Comparison of ENCODE assay signal across 8 cellular contexts in the genomic region with DNA sequence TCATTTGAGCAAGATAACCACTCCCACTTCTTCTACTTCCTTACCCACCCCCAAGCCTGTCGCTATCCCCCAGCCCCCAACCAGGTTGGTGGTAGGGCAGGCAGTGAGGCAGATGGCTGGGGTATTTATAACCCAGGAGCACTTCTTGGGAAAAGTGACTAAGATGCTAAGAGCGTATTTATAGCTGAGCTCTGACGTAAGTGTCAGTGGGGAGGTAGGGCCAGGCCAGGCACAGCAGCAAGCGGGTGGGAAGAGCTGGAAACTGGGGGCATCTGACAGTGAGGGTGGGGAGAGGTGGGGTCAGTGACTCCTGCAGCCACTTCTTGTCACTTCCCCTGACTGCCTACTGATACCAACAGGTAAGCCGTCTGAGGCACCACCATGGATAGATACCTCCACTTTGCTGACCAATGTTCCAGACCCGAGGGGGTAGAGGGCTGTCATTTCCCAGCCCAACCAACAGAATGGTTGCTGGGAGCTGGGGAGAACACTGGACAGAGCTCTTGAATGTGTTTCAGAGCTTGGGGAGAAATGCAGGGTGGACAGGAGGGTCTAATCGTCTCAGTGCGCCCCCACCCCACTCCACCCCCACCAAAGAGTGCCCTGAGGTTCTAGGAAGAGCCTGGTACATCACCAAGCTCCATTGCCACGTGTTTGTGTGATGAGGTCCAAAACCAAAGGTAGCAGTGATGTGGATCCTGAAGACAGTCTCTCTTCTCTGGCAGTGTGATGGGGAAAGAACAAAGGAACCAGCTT. TPM values are rescaled to one million over a fixed set of nuclear protein-coding genes. Genes with fewer than 3 reads are reported as not detected.
DNase-seq lines count a peak whose midpoint lies in the region; ATAC-seq and TF ChIP-seq lines count a peak whose summit lies in the region.

No MANE protein-coding gene starts in this region.

- H3K27me3 Mint-ChIP-seq in activated CD4-positive, alpha-beta T cell treated with anti-CD3 and anti-CD28 coated beads, Interleukin-2, amount 10 ng/mL, durations not matched to agents 24 days and 14 days, result no peaks in the 10 kb centered on the region
- no peaks in the 10 kb centered on the region for H3K27me3 Mint-ChIP-seq in stimulated activated naive CD8-positive, alpha-beta T cell treated with anti-CD3 and anti-CD28 coated beads, Interleukin-15, Interleukin-2, amounts not matched to agents 100 ng/mL and 50 ng/mL, for 24 hours

- no peaks in the 10 kb centered on the region for H3K79me2 ChIP-seq in SK-N-SH (ENCODE audit: insufficient read depth)

- peaks cover 13% of the 10 kb centered on the region for H3K4me1 Mint-ChIP-seq in activated CD4-positive, alpha-beta T cell treated with anti-CD3 and anti-CD28 coated beads, Interleukin-2, amount 10 ng/mL, durations not matched to agents 24 days and 14 days
- H3K4me1 Mint-ChIP-seq in stimulated activated naive CD8-positive, alpha-beta T cell treated with anti-CD3 and anti-CD28 coated beads, Interleukin-15, Interleukin-2, amounts not matched to agents 100 ng/mL and 50 ng/mL, for 24 hours (ENCODE audit: low read depth), result peaks cover 35% of the 10 kb centered on the region

- H3K9ac ChIP-seq in SK-N-SH, result no peak overlapping the region

- ATAC-seq in Right ventricle myocardium superior (ENCODE audit: poor library complexity), result peak; percentile 89
- ATAC-seq in GM19324 (IDR thresholded peaks at IDR 0.05; ENCODE audit: low FRiP score, unreplicated experiment), result no peak
- no peak for ATAC-seq in GM18519 (IDR thresholded peaks at IDR 0.05; ENCODE audit: low FRiP score, unreplicated experiment)

- no peak for TF ChIP-seq EP300 in SK-N-SH (IDR thresholded peaks at IDR 0.05; ENCODE audit: borderline replicate concordance in 1 of 2, low read depth in 1 of 2, low read length in 1 of 2)

- H3F3A ChIP-seq in SK-N-SH (replicated peaks; ENCODE audit: insufficient read depth), result no peaks in the 10 kb centered on the region

- 37% methylated on average over 8 of the region's 9 CpGs for WGBS in SK-N-SH (ENCODE audit: low lambda C conversion rate)

- POLR2A ChIA-PET in SK-N-SH (lab: Yijun Ruan, JAX), result interaction anchor here (1.3 kb wide), 1 partner anchor 144 kb away, joined by 3 read pairs; no protein-coding TSS in a partner anchor

- no peaks in the 10 kb centered on the region for H3K36me3 ChIP-seq in SK-N-SH (replicated peaks in 1 of 2; ENCODE audit: control insufficient read depth in 1 of 2, insufficient read depth in 2 of 2, low read length in 1 of 2)

- H4K20me1 ChIP-seq in SK-N-SH (ENCODE audit: insufficient read depth), result no peaks in the 10 kb centered on the region

- peaks cover 6 to 16% of the 10 kb centered on the region in 2 experiments; a peak in 2 of 4 replicates for H3K4me1 ChIP-seq in SK-N-SH (ENCODE audit: control insufficient read depth in 1 of 2, insufficient read depth in 2 of 2, low read depth in 1 of 2, low read length in 1 of 2)

- H3K4me2 ChIP-seq in SK-N-SH, result peak overlapping the region; percentile 3; the same call in 1 of the 2 replicates

- peak overlapping the region; percentile 36 for H3K4me3 Mint-ChIP-seq in activated CD4-positive, alpha-beta T cell treated with anti-CD3 and anti-CD28 coated beads, Interleukin-2, amount 10 ng/mL, durations not matched to agents 24 days and 14 days
- peak overlapping the region; percentile 28 for H3K4me3 Mint-ChIP-seq in stimulated activated naive CD8-positive, alpha-beta T cell treated with anti-CD3 and anti-CD28 coated beads, Interleukin-15, Interleukin-2, amounts not matched to agents 100 ng/mL and 50 ng/mL, for 24 hours

- intact Hi-C loops in activated CD4-positive, alpha-beta T cell treated with anti-CD3 and anti-CD28 coated beads, Interleukin-2, amount 10 ng/mL, durations not matched to agents 24 days and 14 days (cut with micrococcal nuclease), result no loop called here
- intact Hi-C loops in Right ventricle myocardium superior (cut with DNase I), result loop anchor here (2.0 kb wide), 1 partner anchor 144 kb away; no protein-coding TSS in a partner anchor

- H3K27me3 ChIP-seq in SK-N-SH (ENCODE audit: insufficient read depth), result no peaks in the 10 kb centered on the region

- DNase-seq in activated CD4-positive, alpha-beta T cell treated with anti-CD3 and anti-CD28 coated beads, Interleukin-2, amount 10 ng/mL, durations not matched to agents 24 days and 14 days, result no peak
- DNase-seq in activated CD4-positive, alpha-beta T cell treated with anti-CD3 and anti-CD28 coated beads, Interleukin-2, amount 50 U/mL, for 48 hours, result no peak
- DNase-seq in SK-N-SH (no peak), Right ventricle myocardium superior (no peak), GOT3 (lab: John Stamatoyannopoulos, UW) (no peak)

- H3K9me3 Mint-ChIP-seq in activated CD4-positive, alpha-beta T cell treated with anti-CD3 and anti-CD28 coated beads, Interleukin-2, amount 10 ng/mL, durations not matched to agents 24 days and 14 days, result no peaks in the 10 kb centered on the region
- H3K9me3 Mint-ChIP-seq in stimulated activated naive CD8-positive, alpha-beta T cell treated with anti-CD3 and anti-CD28 coated beads, Interleukin-15, Interleukin-2, amounts not matched to agents 100 ng/mL and 50 ng/mL, for 24 hours, result no peaks in the 10 kb centered on the region

- H3K9me2 ChIP-seq in SK-N-SH, result no peaks in the 10 kb centered on the region

- no peak for TF ChIP-seq CTCF in SK-N-SH (IDR thresholded peaks at IDR 0.05)

- H3K27ac Mint-ChIP-seq in activated CD4-positive, alpha-beta T cell treated with anti-CD3 and anti-CD28 coated beads, Interleukin-2, amount 10 ng/mL, durations not matched to agents 24 days and 14 days, result no peak overlapping the region
- peak overlapping the region; percentile 79 for H3K27ac Mint-ChIP-seq in stimulated activated naive CD8-positive, alpha-beta T cell treated with anti-CD3 and anti-CD28 coated beads, Interleukin-15, Interleukin-2, amounts not matched to agents 100 ng/mL and 50 ng/mL, for 24 hours

- H3K9me3 ChIP-seq in SK-N-SH, result no peaks in the 10 kb centered on the region

- H3K27ac ChIP-seq in SK-N-SH (ENCODE audit: low read depth in 2 of 2, low read length in 1 of 2), result peak overlapping the region in 1 of 2 experiments; percentile 34; a peak in 1 of 4 replicates

- no peaks in the 10 kb centered on the region for H3K36me3 Mint-ChIP-seq in activated CD4-positive, alpha-beta T cell treated with anti-CD3 and anti-CD28 coated beads, Interleukin-2, amount 10 ng/mL, durations not matched to agents 24 days and 14 days (ENCODE audit: low read depth)
- H3K36me3 Mint-ChIP-seq in stimulated activated naive CD8-positive, alpha-beta T cell treated with anti-CD3 and anti-CD28 coated beads, Interleukin-15, Interleukin-2, amounts not matched to agents 100 ng/mL and 50 ng/mL, for 24 hours (ENCODE audit: low read depth), result no peaks in the 10 kb centered on the region

- CTCF ChIA-PET in SK-N-SH (lab: Yijun Ruan, JAX), result interaction anchor here (0.6 to 13.7 kb wide), 52 partner anchors 8 to 426 kb away, joined by 3 to 391 read pairs (median 6); a partner anchor contains a TSS

- no peak for TF ChIP-seq RAD21 in SK-N-SH (IDR thresholded peaks at IDR 0.05; ENCODE audit: low read length)

- H3K4me3 ChIP-seq in SK-N-SH (ENCODE audit: low read depth in 2 of 2, low read length in 1 of 2), result no peak overlapping the region

- H2AFZ ChIP-seq in SK-N-SH (ENCODE audit: low read depth), result no peak overlapping the region

TF ChIP-seq in SK-N-SH, 30 proteins besides CTCF, POLR2A, EP300 and RAD21:
- TF ChIP-seq EZH2phosphoT487 (IDR thresholded peaks at IDR 0.05; ENCODE audit: borderline replicate concordance, low read depth) (no peak), RFX5 (IDR thresholded peaks at IDR 0.05; ENCODE audit: low read length) (no peak), RXRA (IDR thresholded peaks at IDR 0.05; ENCODE audit: borderline replicate concordance, low read depth) (no peak), MEF2A (IDR thresholded peaks at IDR 0.05; ENCODE audit: borderline replicate concordance, low read depth) (peak; percentile 31; the same call in 1 of the 2 replicates)

RNA-seq across cellular contexts. Expression of a gene that starts 2.7 kb away (rescaled TPM):
- total RNA-seq in activated CD4-positive, alpha-beta T cell treated with anti-CD3 and anti-CD28 coated beads, Interleukin-2, amount 10 ng/mL, durations not matched to agents 24 days and 14 days, result 0.07 TPM in 1 of 2 replicates, not detected in the other
- polyA plus RNA-seq in SK-N-SH (2012; rRNA removed), result 0.03 and 0.08 TPM in 2 replicates
- polyA plus RNA-seq in SK-N-SH (2012; cell fraction: cytosol; rRNA removed), result 0.01 and 0.07 TPM in 2 replicates
- polyA plus RNA-seq in SK-N-SH (2012; cell fraction: nucleus; rRNA removed), result 0.13 and 0.58 TPM in 2 replicates
- total RNA-seq in Right ventricle myocardium superior, result not detected

RNA-seq across cellular contexts. Expression of a gene that starts 7.2 kb away (rescaled TPM):
- total RNA-seq in activated CD4-positive, alpha-beta T cell treated with anti-CD3 and anti-CD28 coated beads, Interleukin-2, amount 10 ng/mL, durations not matched to agents 24 days and 14 days, result 0.96 and 1.2 TPM in 2 replicates
- 0.67 and 0.90 TPM in 2 replicates for polyA plus RNA-seq in SK-N-SH (2012; rRNA removed)
- 0.26 and 0.33 TPM in 2 replicates for polyA plus RNA-seq in SK-N-SH (2012; cell fraction: cytosol; rRNA removed)
- polyA plus RNA-seq in SK-N-SH (2012; cell fraction: nucleus; rRNA removed), result 2.6 and 2.8 TPM in 2 replicates
- total RNA-seq in Right ventricle myocardium superior, result 0.56 TPM

RNA-seq across cellular contexts. Expression of a gene that starts 17.8 kb away (rescaled TPM):
- total RNA-seq in activated CD4-positive, alpha-beta T cell treated with anti-CD3 and anti-CD28 coated beads, Interleukin-2, amount 10 ng/mL, durations not matched to agents 24 days and 14 days, result 0.12 TPM in 1 of 2 replicates, not detected in the other
- 0.08 and 0.10 TPM in 2 replicates for polyA plus RNA-seq in SK-N-SH (2012; rRNA removed)
- 0.04 and 0.05 TPM in 2 replicates for polyA plus RNA-seq in SK-N-SH (2012; cell fraction: cytosol; rRNA removed)
- polyA plus RNA-seq in SK-N-SH (2012; cell fraction: nucleus; rRNA removed), result 0.02 TPM in 1 of 2 replicates, not detected in the other
- not detected for total RNA-seq in Right ventricle myocardium superior

RNA-seq across cellular contexts. Expression of a gene that starts 21.5 kb away (rescaled TPM):
- 42.7 and 45.8 TPM in 2 replicates for total RNA-seq in activated CD4-positive, alpha-beta T cell treated with anti-CD3 and anti-CD28 coated beads, Interleukin-2, amount 10 ng/mL, durations not matched to agents 24 days and 14 days
- 16.3 and 23.1 TPM in 2 replicates for polyA plus RNA-seq in SK-N-SH (2012; rRNA removed)
- polyA plus RNA-seq in SK-N-SH (2012; cell fraction: cytosol; rRNA removed), result 13.0 and 15.7 TPM in 2 replicates
- 34.5 and 38.7 TPM in 2 replicates for polyA plus RNA-seq in SK-N-SH (2012; cell fraction: nucleus; rRNA removed)
- 48.9 TPM for total RNA-seq in Right ventricle myocardium superior

RNA-seq across cellular contexts. Expression of a gene that starts 27.3 kb away (rescaled TPM):
- total RNA-seq in activated CD4-positive, alpha-beta T cell treated with anti-CD3 and anti-CD28 coated beads, Interleukin-2, amount 10 ng/mL, durations not matched to agents 24 days and 14 days, result 102 and 103 TPM in 2 replicates
- polyA plus RNA-seq in SK-N-SH (2012; rRNA removed), result 0.66 and 1.0 TPM in 2 replicates
- polyA plus RNA-seq in SK-N-SH (2012; cell fraction: cytosol; rRNA removed), result 0.14 and 0.50 TPM in 2 replicates
- polyA plus RNA-seq in SK-N-SH (2012; cell fraction: nucleus; rRNA removed), result 2.3 and 4.5 TPM in 2 replicates
- total RNA-seq in Right ventricle myocardium superior, result 4.1 TPM
